8 cellular contexts compared by ENCODE assay signal in genomic region chr5:32942225-32942989, GRCh38.
DNase-seq lines count a peak whose midpoint lies in the region; ATAC-seq and TF ChIP-seq lines count a peak whose summit lies in the region.

No MANE protein-coding gene starts in this region.

- no peaks in the 10 kb centered on the region for H3K79me2 ChIP-seq in hepatocyte

- H3K9me3 ChIP-seq in hepatocyte (ENCODE audit: low read depth) = no peaks in the 10 kb centered on the region

- H4K20me1 ChIP-seq in hepatocyte (ENCODE audit: insufficient read depth, poor library complexity, severe bottlenecking) = no peaks in the 10 kb centered on the region

- H3K4me3 ChIP-seq in AG09309 (ENCODE audit: control insufficient read depth, low read depth, low read length) (no peak overlapping the region), hepatocyte (no peak overlapping the region)

- no peak overlapping the region for H2AFZ ChIP-seq in hepatocyte

- peak; percentile 86 for ATAC-seq in GM18511 (IDR thresholded peaks at IDR 0.05; ENCODE audit: unreplicated experiment)
- ATAC-seq in HG03060 (IDR thresholded peaks at IDR 0.05; ENCODE audit: low read depth, unreplicated experiment) = peak; percentile 60

- no peaks in the 10 kb centered on the region for H3K9me2 ChIP-seq in hepatocyte (replicated peaks; ENCODE audit: insufficient read depth)

- TF ChIP-seq CTCF in AG09309 (IDR thresholded peaks at IDR 0.05; ENCODE audit: control insufficient read depth, insufficient read depth, low read depth, low read length, missing control alignments) = peak; percentile 36
- TF ChIP-seq CTCF in hepatocyte (IDR thresholded peaks at IDR 0.05; ENCODE audit: poor library complexity) = peak; percentile 32

- H3K27me3 ChIP-seq in hepatocyte = no peaks in the 10 kb centered on the region

- no peaks in the 10 kb centered on the region for H3K36me3 ChIP-seq in hepatocyte (replicated peaks; ENCODE audit: insufficient read depth, low read depth)

- H3K4me2 ChIP-seq in hepatocyte = no peak overlapping the region

- 81% methylated on average over 6 of the region's 6 CpGs for WGBS in hepatocyte (ENCODE audit: low lambda C conversion rate, missing lambda C conversion rate)

- no peak overlapping the region for H3K27ac ChIP-seq in hepatocyte

- H3K4me1 ChIP-seq in hepatocyte (ENCODE audit: insufficient read depth) = no peaks in the 10 kb centered on the region

- DNase-seq in AG09309 (ENCODE audit: low read depth) = no peak
- DNase-seq in OCI-M1 (lab: John Stamatoyannopoulos, UW) = peak; percentile 55
- DNase-seq in hepatocyte (ENCODE audit: low spot score) = peak; percentile 53
- no peak for DNase-seq in NCI-H2227 (lab: John Stamatoyannopoulos, UW; ENCODE audit: unreplicated experiment)
- no peak for DNase-seq in NK-92 (lab: John Stamatoyannopoulos, UW; ENCODE audit: unreplicated experiment)
- no peak for DNase-seq in T-helper 1 cell

Comparison
In these comparisons a context has a peak if more than half of its experiments do, and no peak if none do; other contexts are left out.
1. DNase-seq: peak in OCI-M1 (single experiment) and hepatocyte (single experiment); none in AG09309 (single experiment), NCI-H2227 (single experiment), NK-92 (single experiment) and T-helper 1 cell (0 of 5).